In the genomic region with DNA sequence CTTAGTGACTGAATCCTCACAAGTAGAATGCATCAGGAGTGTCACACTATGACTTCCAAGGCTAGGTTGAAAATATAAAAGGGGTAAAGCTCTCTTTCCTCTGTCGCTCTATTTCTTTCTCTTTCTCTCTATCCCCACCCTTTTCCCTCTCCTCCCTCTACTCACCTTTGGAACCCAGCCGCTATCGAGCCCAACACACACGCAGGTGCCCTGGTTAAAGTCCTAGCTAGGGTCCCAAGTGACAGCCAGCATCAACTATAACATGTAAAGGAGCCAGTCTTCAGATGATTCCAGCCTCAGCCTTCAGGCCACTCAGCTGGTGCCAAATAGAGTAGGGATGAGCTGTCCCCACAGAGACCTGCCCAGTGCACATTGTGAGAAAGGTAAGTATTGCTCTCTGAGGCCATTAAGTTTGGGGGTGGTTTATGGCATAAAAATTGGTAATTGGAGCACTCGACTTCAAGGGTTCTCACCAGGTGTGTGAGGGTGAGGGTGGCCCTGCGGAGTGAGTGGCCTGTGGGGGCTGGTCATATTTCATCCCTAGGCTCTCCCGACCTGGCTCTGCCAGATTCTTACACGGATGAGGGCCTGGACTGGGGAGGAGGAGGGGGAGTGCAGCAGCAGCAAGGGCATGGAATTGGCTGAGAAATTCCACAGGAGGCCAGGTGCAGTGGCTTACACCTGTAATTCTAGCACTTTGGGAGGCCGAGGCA, we compare ENCODE assay signal across 17 cellular contexts. TPM values are rescaled to one million over a fixed set of nuclear protein-coding genes. Genes with fewer than 3 reads are reported as not detected.
DNase-seq lines count a peak whose midpoint lies in the region; FAIRE-seq and TF ChIP-seq lines count a peak whose summit lies in the region.
"Had no signal": no experiment of that assay in that cellular context is flagged by ENCODE, and none has a peak within 500 bp of the region (broad histone marks: within the 10 kb centered on the region; RNA-seq: fewer than 3 reads in every experiment).

No MANE protein-coding gene starts in this region.

- POLR2A ChIA-PET in H1 (lab: Charles Lee; ENCODE audit: partially characterized antibody), result interaction anchor here (1.0 to 2.2 kb wide), 7 partner anchors 9 to 46 kb away, joined by 3 to 8 read pairs (median 4); no protein-coding TSS in a partner anchor

- H3K79me1 ChIP-seq in H1 (ENCODE audit: low read depth, low read length), result no peaks in the 10 kb centered on the region

- no peak overlapping the region for H2BK120ac ChIP-seq in H1 (replicated peaks; ENCODE audit: low read depth, low read length)

- H3K23ac ChIP-seq in H1 (ENCODE audit: insufficient read length), result no peak overlapping the region

- H2BK20ac ChIP-seq in H1 (ENCODE audit: low read length), result no peak overlapping the region

- H4K20me1 ChIP-seq in H1 (replicated peaks in 1 of 2; ENCODE audit: control insufficient read depth in 1 of 2, insufficient read depth in 2 of 2, low read length in 2 of 2), result no peaks in the 10 kb centered on the region
- no peaks in the 10 kb centered on the region for H4K20me1 ChIP-seq in osteoblast (ENCODE audit: insufficient read depth, low read length)

- H2AK5ac ChIP-seq in H1 (ENCODE audit: low read depth, low read length), result no peak overlapping the region

- no peak overlapping the region for H4K5ac ChIP-seq in H1 (ENCODE audit: insufficient read length, low read depth, low read length)

- intact Hi-C loops in head of caudate nucleus (cut with DNase I) (no loop called here), tibial artery (cut with DNase I; ENCODE audit: low total_unique reads) (no loop called here)

- no peak overlapping the region for H2BK5ac ChIP-seq in H1 (ENCODE audit: low read depth, low read length)

- 0 out of 2 replicates have a peak overlapping the region, but pooled peaks have one; percentile 19 for H2AFZ ChIP-seq in H1 (ENCODE audit: low read length)
- no peak overlapping the region for H2AFZ ChIP-seq in osteoblast (ENCODE audit: low read length)

- H4K91ac ChIP-seq in H1 (replicated peaks; ENCODE audit: insufficient read length, low read length), result no peak overlapping the region

- no peak overlapping the region for H2BK12ac ChIP-seq in H1 (ENCODE audit: low read depth, low read length)

- H3K4me2 ChIP-seq in H1 (ENCODE audit: insufficient read depth in 1 of 2, low read depth in 2 of 2, low read length in 2 of 2), result no peak overlapping the region
- no peak overlapping the region for H3K4me2 ChIP-seq in osteoblast (ENCODE audit: insufficient read depth, low read length)

- H3K23me2 ChIP-seq in H1 (ENCODE audit: low read depth, low read length), result no peaks in the 10 kb centered on the region

- TF ChIP-seq CTCF in H1 (IDR thresholded peaks at IDR 0.05; ENCODE audit: control extremely low read depth in 1 of 3, insufficient read depth in 1 of 3, low read depth in 1 of 3, low read length in 3 of 3) (no peak), osteoblast (IDR thresholded peaks at IDR 0.05; ENCODE audit: extremely low read depth, low read depth, low read length) (no peak), tibial artery (IDR thresholded peaks at IDR 0.05) (no peak)

- H3K27ac ChIP-seq in H1 (ENCODE audit: low read depth, low read length) (no peak overlapping the region), osteoblast (ENCODE audit: low read depth, low read length) (no peak overlapping the region), tibial artery (no peak overlapping the region)
- H3K27ac ChIP-seq: coronary artery, gastrocnemius medialis had no signal

- H3K4me1 ChIP-seq in H1 (replicated peaks in 1 of 4; ENCODE audit: control insufficient read depth in 3 of 4, insufficient read depth in 4 of 4, low read length in 3 of 4) (no peaks in the 10 kb centered on the region), osteoblast (ENCODE audit: insufficient read depth, low read length) (peaks cover 4% of the 10 kb centered on the region), tibial artery (no peaks in the 10 kb centered on the region)

- 73% methylated on average over 9 of the region's 9 CpGs; no CpG with 5 or more reads in 1 of the 2 experiments for WGBS in H1 (ENCODE audit: extremely low coverage in 1 of 2, insufficient coverage in 1 of 2, insufficient read length in 1 of 2, insufficient replicate concordance in 2 of 2, low coverage in 1 of 2, low lambda C conversion rate in 2 of 2, missing lambda C conversion rate in 1 of 2), 2 experiments

- H3K27me3 ChIP-seq in H1 (replicated peaks in 1 of 4; ENCODE audit: control insufficient read depth in 3 of 4, extremely low read depth in 1 of 4, insufficient read depth in 3 of 4, low read length in 3 of 4) (no peaks in the 10 kb centered on the region), osteoblast (ENCODE audit: insufficient read depth, low read length) (no peaks in the 10 kb centered on the region), tibial artery (peaks cover 0 to 8% of the 10 kb centered on the region in 2 donors)
- H3K27me3 ChIP-seq: gastrocnemius medialis had no signal

- no peak overlapping the region for H3K9ac ChIP-seq in H1 (replicated peaks in 1 of 4; ENCODE audit: extremely low read depth in 1 of 4, low read depth in 3 of 4, low read length in 3 of 4)

- H3K9me3 ChIP-seq in H1 (ENCODE audit: insufficient read depth in 2 of 2, low read depth in 1 of 2, low read length in 1 of 2) (no peaks in the 10 kb centered on the region), osteoblast (ENCODE audit: low read depth, low read length) (no peaks in the 10 kb centered on the region), tibial artery (no peaks in the 10 kb centered on the region)
- H3K9me3 ChIP-seq: gastrocnemius medialis, HAP-1 had no signal

- H3K18ac ChIP-seq in H1 (ENCODE audit: extremely low read depth, low read length), result no peak overlapping the region; the same call in 1 of the 2 replicates

- H3K36me3 ChIP-seq in H1 (ENCODE audit: control insufficient read depth in 2 of 4, insufficient read depth in 4 of 4, low read length in 3 of 4) (no peaks in the 10 kb centered on the region), osteoblast (ENCODE audit: insufficient read depth, low read length) (no peaks in the 10 kb centered on the region), tibial artery (no peaks in the 10 kb centered on the region)
- H3K36me3 ChIP-seq: gastrocnemius medialis, HAP-1 had no signal

- TF ChIP-seq POLR2A in H1 (IDR thresholded peaks at IDR 0.05; ENCODE audit: control extremely low read depth in 1 of 2, low read depth in 2 of 2, low read length in 2 of 2), result no peak

- H4K8ac ChIP-seq in H1 (ENCODE audit: extremely low read depth, insufficient read depth, low read length), result no peak overlapping the region

- H3K79me2 ChIP-seq in H1 (ENCODE audit: control insufficient read depth in 1 of 2, insufficient read depth in 2 of 2, low read length in 2 of 2) (no peaks in the 10 kb centered on the region), osteoblast (ENCODE audit: insufficient read depth, low read length) (no peaks in the 10 kb centered on the region)

- H3K14ac ChIP-seq in H1 (ENCODE audit: insufficient read length), result no peak overlapping the region

- no peak for TF ChIP-seq RAD21 in H1 (IDR thresholded peaks at IDR 0.05 in 1 of 2, conservative IDR thresholded peaks at IDR 0.05 in 1 of 2; ENCODE audit: low read depth in 2 of 2, low read length in 2 of 2)

- CTCF ChIA-PET in H1 (lab: Charles Lee; ENCODE audit: partially characterized antibody), result interaction anchor here (0.6 to 7.0 kb wide), 4 partner anchors 23 to 60 kb away, joined by 3 to 29 read pairs (median 3); no protein-coding TSS in a partner anchor

- TF ChIP-seq EP300 in H1 (IDR thresholded peaks at IDR 0.05; ENCODE audit: borderline replicate concordance in 1 of 2, low read depth in 2 of 2, low read length in 2 of 2), result no peak

- DNase-seq in DMS79 treated with DMSO at 0.1 percent for 48 hours (lab: John Stamatoyannopoulos, UW) (peak; percentile 98), NCI-H2107 (lab: John Stamatoyannopoulos, UW) (peak; percentile 84), H1 (ENCODE audit: low read depth in 1 of 2, low spot score in 2 of 2) (no peak), osteoblast (ENCODE audit: insufficient read length, low spot score, missing footprints) (peak; percentile 19), head of caudate nucleus (no peak), mucosa of gallbladder (ENCODE audit: low spot score) (no peak), tibial artery (no peak)
- DNase-seq: activated effector memory CD4-positive, alpha-beta T cell treated with Interleukin-2 at 50 U/mL for 16 hours; gastrocnemius medialis; immature natural killer cell; NCI-H2081; nucleus accumbens; SHP77 treated with DMSO at 0.1 percent for 48 hours had no signal

- H2BK15ac ChIP-seq in H1 (ENCODE audit: low read length), result no peak overlapping the region

- H3K4ac ChIP-seq in H1 (replicated peaks; ENCODE audit: insufficient read length, low read depth, low read length), result no peak overlapping the region

- H3K56ac ChIP-seq in H1 (replicated peaks; ENCODE audit: insufficient read length, low read depth, low read length), result no peak overlapping the region

- H3K4me3 ChIP-seq in H1 (ENCODE audit: extremely low read depth in 1 of 4, insufficient read depth in 2 of 4, low read depth in 3 of 4, low read length in 4 of 4), result no peak overlapping the region
- H3K4me3 ChIP-seq in osteoblast (ENCODE audit: insufficient read depth, low read length), result no peak overlapping the region
- no peak overlapping the region for H3K4me3 ChIP-seq in tibial artery
- H3K4me3 ChIP-seq: coronary artery, gastrocnemius medialis, HAP-1 had no signal

- FAIRE-seq in H1 (lab: Jason Lieb, UNC), result no peak

RNA-seq across cellular contexts. Expression of a gene that starts 14.9 kb away (rescaled TPM):
- not detected in 2 replicates for total RNA-seq in H1 (2021; fragmentation: NEBNext Ultra II Directional; extraction: Animal tissue kit (Norgen Biotek cat#: 25700))
- not detected in 2 replicates for polyA plus RNA-seq in H1 (2011; rRNA removed)
- polyA plus RNA-seq in H1 (2011; cell fraction: cytosol; rRNA removed), result not detected
- polyA plus RNA-seq in H1 (2011; cell fraction: nucleus; rRNA removed), result not detected
- polyA plus RNA-seq in H1 (2012, experiment 1 of 2), result 4.4 to 8.4 TPM (median 5.1 TPM) in 4 replicates
- 2.9 TPM for polyA plus RNA-seq in H1 (2012, experiment 2 of 2)
- not detected for polyA plus RNA-seq in H1 (2013, experiment 1 of 2)
- polyA plus RNA-seq in H1 (2013, experiment 2 of 2), result not detected
- polyA minus RNA-seq in H1 (2011; rRNA and poly(A)+ RNA removed), result not detected in 2 replicates
- polyA minus RNA-seq in H1 (2011; cell fraction: cytosol; rRNA and poly(A)+ RNA removed), result not detected
- polyA minus RNA-seq in H1 (2011; cell fraction: nucleus; rRNA and poly(A)+ RNA removed), result not detected
- total RNA-seq in osteoblast (0.59 and 0.72 TPM in 2 replicates), mucosa of gallbladder (3.0 TPM)

RNA-seq across cellular contexts. Expression of a gene that starts 17.3 kb away (rescaled TPM):
- total RNA-seq in H1 (2021; fragmentation: NEBNext Ultra II Directional; extraction: Animal tissue kit (Norgen Biotek cat#: 25700)), result not detected in 2 replicates
- polyA plus RNA-seq in H1 (2011; rRNA removed), result not detected in 2 replicates
- polyA plus RNA-seq in H1 (2011; cell fraction: cytosol; rRNA removed), result not detected
- not detected for polyA plus RNA-seq in H1 (2011; cell fraction: nucleus; rRNA removed)
- polyA plus RNA-seq in H1 (2012, experiment 1 of 2), result not detected in 4 replicates
- polyA plus RNA-seq in H1 (2012, experiment 2 of 2), result not detected
- not detected for polyA plus RNA-seq in H1 (2013, experiment 1 of 2)
- not detected for polyA plus RNA-seq in H1 (2013, experiment 2 of 2)
- polyA minus RNA-seq in H1 (2011; rRNA and poly(A)+ RNA removed), result 0.09 TPM in 1 of 2 replicates, not detected in the other
- polyA minus RNA-seq in H1 (2011; cell fraction: cytosol; rRNA and poly(A)+ RNA removed), result not detected
- not detected for polyA minus RNA-seq in H1 (2011; cell fraction: nucleus; rRNA and poly(A)+ RNA removed)
- total RNA-seq in osteoblast, result not detected in 2 replicates
- not detected for total RNA-seq in mucosa of gallbladder
- total RNA-seq: T-helper 1 cell treated with Interleukin-12 subunit alpha and Interleukin-12 subunit beta and Interleukin-4 antibody, amounts not matched to agents 30 ng/mL and 1 ng/mL, for 36 hours; WTC11 had no signal
- polyA plus RNA-seq: immature natural killer cell had no signal

RNA-seq across cellular contexts. Expression of a gene that starts 29.8 kb away (rescaled TPM):
- 142 and 145 TPM in 2 replicates for total RNA-seq in H1 (2021; fragmentation: NEBNext Ultra II Directional; extraction: Animal tissue kit (Norgen Biotek cat#: 25700))
- polyA plus RNA-seq in H1 (2011; rRNA removed), result 139 and 161 TPM in 2 replicates
- polyA plus RNA-seq in H1 (2011; cell fraction: cytosol; rRNA removed), result 178 TPM
- 343 TPM for polyA plus RNA-seq in H1 (2011; cell fraction: nucleus; rRNA removed)
- polyA plus RNA-seq in H1 (2012, experiment 1 of 2), result 136 to 146 TPM (median 138 TPM) in 4 replicates
- polyA plus RNA-seq in H1 (2012, experiment 2 of 2), result 121 TPM
- polyA plus RNA-seq in H1 (2013, experiment 1 of 2), result 91.3 TPM
- polyA plus RNA-seq in H1 (2013, experiment 2 of 2), result 83.2 TPM
- 234 and 269 TPM in 2 replicates for polyA minus RNA-seq in H1 (2011; rRNA and poly(A)+ RNA removed)
- 97.8 TPM for polyA minus RNA-seq in H1 (2011; cell fraction: cytosol; rRNA and poly(A)+ RNA removed)
- polyA minus RNA-seq in H1 (2011; cell fraction: nucleus; rRNA and poly(A)+ RNA removed), result 174 TPM
- 8.3 and 12.4 TPM in 2 replicates for total RNA-seq in osteoblast
- 21.6 TPM for total RNA-seq in mucosa of gallbladder

RNA-seq across cellular contexts. Expression of a gene that starts 45.6 kb away (rescaled TPM):
- total RNA-seq in H1 (2021; fragmentation: NEBNext Ultra II Directional; extraction: Animal tissue kit (Norgen Biotek cat#: 25700)), result 376 and 380 TPM in 2 replicates
- polyA plus RNA-seq in H1 (2011; rRNA removed), result 219 and 357 TPM in 2 replicates
- polyA plus RNA-seq in H1 (2011; cell fraction: cytosol; rRNA removed), result 226 TPM
- polyA plus RNA-seq in H1 (2011; cell fraction: nucleus; rRNA removed), result 465 TPM
- 359 to 553 TPM (median 440 TPM) in 4 replicates for polyA plus RNA-seq in H1 (2012, experiment 1 of 2)
- polyA plus RNA-seq in H1 (2012, experiment 2 of 2), result 327 TPM
- 126 TPM for polyA plus RNA-seq in H1 (2013, experiment 1 of 2)
- polyA plus RNA-seq in H1 (2013, experiment 2 of 2), result 116 TPM
- 294 and 426 TPM in 2 replicates for polyA minus RNA-seq in H1 (2011; rRNA and poly(A)+ RNA removed)
- polyA minus RNA-seq in H1 (2011; cell fraction: cytosol; rRNA and poly(A)+ RNA removed), result 315 TPM
- polyA minus RNA-seq in H1 (2011; cell fraction: nucleus; rRNA and poly(A)+ RNA removed), result 159 TPM
- total RNA-seq in osteoblast (221 and 267 TPM in 2 replicates), mucosa of gallbladder (192 TPM)

RNA-seq across cellular contexts. Expression of a gene that starts 51.3 kb away (rescaled TPM):
- 12.8 and 16.6 TPM in 2 replicates for total RNA-seq in H1 (2021; fragmentation: NEBNext Ultra II Directional; extraction: Animal tissue kit (Norgen Biotek cat#: 25700))
- polyA plus RNA-seq in H1 (2011; rRNA removed), result 32.6 and 49.7 TPM in 2 replicates
- polyA plus RNA-seq in H1 (2011; cell fraction: cytosol; rRNA removed), result 36.1 TPM
- 233 TPM for polyA plus RNA-seq in H1 (2011; cell fraction: nucleus; rRNA removed)
- polyA plus RNA-seq in H1 (2012, experiment 1 of 2), result 25.4 to 32.2 TPM (median 26.8 TPM) in 4 replicates
- 12.5 TPM for polyA plus RNA-seq in H1 (2012, experiment 2 of 2)
- 16.5 TPM for polyA plus RNA-seq in H1 (2013, experiment 1 of 2)
- 13.8 TPM for polyA plus RNA-seq in H1 (2013, experiment 2 of 2)
- 4.5 and 8.5 TPM in 2 replicates for polyA minus RNA-seq in H1 (2011; rRNA and poly(A)+ RNA removed)
- 5.9 TPM for polyA minus RNA-seq in H1 (2011; cell fraction: cytosol; rRNA and poly(A)+ RNA removed)
- polyA minus RNA-seq in H1 (2011; cell fraction: nucleus; rRNA and poly(A)+ RNA removed), result 29.9 TPM
- total RNA-seq in osteoblast (1.4 and 4.1 TPM in 2 replicates), mucosa of gallbladder (20.8 TPM)
- polyA plus RNA-seq: immature natural killer cell had no signal

Comparison
In these comparisons a context has a peak if more than half of its experiments do, and no peak if none do; other contexts are left out.
1. DNase-seq: peak in DMS79 treated with DMSO at 0.1 percent for 48 hours (single experiment), NCI-H2107 (single experiment) and osteoblast (single experiment); none in H1 (0 of 2), head of caudate nucleus (0 of 42), mucosa of gallbladder (single experiment) and tibial artery (0 of 2).